In the genomic region with DNA sequence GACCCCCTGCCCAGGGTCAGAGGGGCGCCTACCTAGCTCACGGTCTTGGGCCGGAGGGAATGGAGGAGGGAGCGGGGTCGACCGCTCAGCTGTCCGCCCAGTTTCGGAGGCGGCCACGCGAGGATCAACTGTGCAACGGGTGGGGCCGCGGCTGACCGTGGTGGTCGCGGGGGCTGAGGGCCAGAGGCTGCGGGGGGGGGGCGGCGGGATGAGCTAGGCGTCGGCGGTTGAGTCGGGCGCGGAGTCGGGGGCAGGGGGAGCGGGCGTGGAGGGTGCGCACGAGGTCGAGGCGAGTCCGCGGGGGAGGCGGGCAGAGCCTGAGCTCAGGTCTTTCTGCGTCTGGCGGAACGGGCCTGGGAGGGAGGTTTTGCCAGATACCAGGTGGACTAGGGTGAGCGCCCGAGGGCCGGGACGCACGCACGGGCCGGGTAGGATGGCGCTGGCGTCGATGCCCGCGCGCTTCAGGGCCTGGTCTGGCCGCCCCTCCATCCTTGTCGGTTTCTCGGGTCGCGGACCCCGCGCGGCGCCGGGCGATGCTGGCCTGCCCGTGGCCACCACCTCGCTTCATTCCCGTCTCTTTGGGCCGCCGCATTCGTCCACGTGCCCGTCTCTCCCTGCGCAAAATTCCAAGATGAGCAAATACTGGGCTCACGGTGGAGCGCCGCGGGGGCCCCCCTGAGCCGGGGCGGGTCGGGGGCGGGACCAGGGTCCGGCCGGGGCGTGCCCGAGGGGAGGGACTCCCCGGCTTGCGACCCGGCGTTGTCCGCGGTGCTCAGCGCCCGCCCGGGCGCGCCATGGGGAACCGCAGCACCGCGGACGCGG, we compare ENCODE assay signal across 11 cellular contexts. TPM values are rescaled to one million over a fixed set of nuclear protein-coding genes. Genes with fewer than 3 reads are reported as not detected.
DNase-seq lines count a peak whose midpoint lies in the region; ATAC-seq and TF ChIP-seq lines count a peak whose summit lies in the region.
"Had no signal": no experiment of that assay in that cellular context is flagged by ENCODE, and none has a peak within 500 bp of the region (broad histone marks: within the 10 kb centered on the region; RNA-seq: fewer than 3 reads in every experiment).

TSS of gene DRD4 (plus strand) at position 759 of the 822 bp plus-strand sequence. CDS start at position 795, 36 bp downstream.

- no peaks in the 10 kb centered on the region for H3K9me3 ChIP-seq in iPS-18a (ENCODE audit: control insufficient read depth, low read depth, low read length)
- H3K9me3 ChIP-seq in gastrocnemius medialis = no peaks in the 10 kb centered on the region

- DNase-seq in HFFc6 (no peak), astrocyte of the hippocampus (ENCODE audit: low read depth, low spot score) (peak; percentile 81), gastrocnemius medialis (no peak), NCI-H187 treated with DMSO at 0.1 percent for 48 hours (lab: John Stamatoyannopoulos, UW) (no peak), NCI-H345 treated with DMSO at 0.1 percent for 48 hours (lab: John Stamatoyannopoulos, UW; ENCODE audit: unreplicated experiment) (no peak)
- DNase-seq: NCI-H446; stimulated activated CD4-positive, alpha-beta T cell treated with anti-CD3 and anti-CD28 coated beads, Interleukin-12 subunit alpha, Interleukin-12 subunit beta, amount 100 ng/mL, for 4 hours had no signal

- peaks cover 5% of the 10 kb centered on the region; the same call in 1 of the 2 replicates for H3K4me1 Mint-ChIP-seq in HFFc6 (ENCODE audit: low read depth)

- H3K27ac Mint-ChIP-seq in HFFc6 = no peak within 1 kb of the TSS

- in situ Hi-C loops in gastrocnemius medialis (cut with MboI; ENCODE audit: low sequenced_read_pairs in 4 of 4) = no loop called here

- peaks cover 66% of the 10 kb centered on the region for H3K27me3 ChIP-seq in iPS-18a (ENCODE audit: control insufficient read depth, insufficient read depth, low read length)
- peaks cover 21 to 27% (median 25%) of the 10 kb centered on the region in 3 donors for H3K27me3 ChIP-seq in gastrocnemius medialis

- H3K9me3 Mint-ChIP-seq in HFFc6 = no peaks in the 10 kb centered on the region

- H3K4me3 ChIP-seq in iPS-18a (ENCODE audit: low read length) (peak within 1 kb of the TSS; percentile 54), gastrocnemius medialis (peak within 1 kb of the TSS in 3 of 4 donors; percentile 9 to 15 (median 13))

- TF ChIP-seq POLR2A in gastrocnemius medialis (IDR thresholded peaks at IDR 0.05) = no peak

- H3K36me3 ChIP-seq in iPS-18a (ENCODE audit: control insufficient read depth, low read depth, low read length) (no peaks in the 10 kb centered on the region), gastrocnemius medialis (no peaks in the 10 kb centered on the region)

- peaks cover 10% of the 10 kb centered on the region for H3K27me3 Mint-ChIP-seq in HFFc6 (ENCODE audit: insufficient read depth)

- peak within 1 kb of the TSS; percentile 70 for H3K4me3 Mint-ChIP-seq in HFFc6

- no peaks in the 10 kb centered on the region for H3K36me3 Mint-ChIP-seq in HFFc6 (ENCODE audit: low read depth)

- intact Hi-C loops in gastrocnemius medialis (cut with DNase I; ENCODE audit: low total_unique reads) = no loop called here

- peak within 1 kb of the TSS; percentile 61 for H3K9ac ChIP-seq in iPS-18a (ENCODE audit: low read length)

- TF ChIP-seq CTCF in HFFc6 (IDR thresholded peaks at IDR 0.05) (no peak), gastrocnemius medialis (IDR thresholded peaks at IDR 0.05 in 4 of 5, conservative IDR thresholded peaks at IDR 0.05 in 1 of 5) (no peak)

- H3K27ac ChIP-seq in iPS-18a (ENCODE audit: low read length) = no peak within 1 kb of the TSS
- no peak within 1 kb of the TSS for H3K27ac ChIP-seq in gastrocnemius medialis
- H3K27ac ChIP-seq: epithelial cell of prostate had no signal

- ATAC-seq in gastrocnemius medialis (no peak), HG03342 (IDR thresholded peaks at IDR 0.05; ENCODE audit: unreplicated experiment) (no peak), HG02840 (IDR thresholded peaks at IDR 0.05; ENCODE audit: low FRiP score, unreplicated experiment) (no peak)

- H3K4me1 ChIP-seq in iPS-18a (ENCODE audit: control insufficient read depth, low read depth, low read length) (peaks cover 8% of the 10 kb centered on the region), gastrocnemius medialis (peaks cover 6 to 12% of the 10 kb centered on the region in 2 donors)

RNA-seq across cellular contexts. Expression of gene DRD4, which starts in this region (rescaled TPM):
- under 1 TPM; 0.14 to 0.61 (median 0.38) TPM for total RNA-seq in HFFc6 (2021; fragmentation: NEBNext Ultra II Directional; extraction: Animal tissue kit (Norgen Biotek cat#: 25700))
- not detected for total RNA-seq in gastrocnemius medialis
